10 cellular contexts compared by ENCODE assay signal in genomic region chr19:17236414-17236716, GRCh38. TPM values are rescaled to one million over a fixed set of nuclear protein-coding genes. Genes with fewer than 3 reads are reported as not detected.
DNase-seq lines count a peak whose midpoint lies in the region; ATAC-seq, FAIRE-seq and TF ChIP-seq lines count a peak whose summit lies in the region.
"Had no signal": no experiment of that assay in that cellular context is flagged by ENCODE, and none has a peak within 500 bp of the region (broad histone marks: within the 10 kb centered on the region; RNA-seq: fewer than 3 reads in every experiment).

No MANE protein-coding gene starts in this region.

- TF ChIP-seq POLR2A in HepG2 (IDR thresholded peaks at IDR 0.05; ENCODE audit: insufficient read depth in 1 of 2, low read depth in 2 of 2, low read length in 2 of 2) (no peak), tibial nerve (IDR thresholded peaks at IDR 0.05) (no peak)

- H3K4me1 Mint-ChIP-seq in activated naive CD4-positive, alpha-beta T cell treated with anti-CD3 and anti-CD28 coated beads for 36 hours (ENCODE audit: low read depth) = peaks cover 19% of the 10 kb centered on the region

- H3K4me3 ChIP-seq in WERI-Rb-1 (ENCODE audit: low read depth, low read length) (no peak overlapping the region), HepG2 (replicated peaks in 1 of 3; ENCODE audit: insufficient read depth in 1 of 3, low read depth in 2 of 3, low read length in 3 of 3) (no peak overlapping the region), tibial nerve (peak overlapping the region in 1 of 4 donors; percentile 56)

- TF ChIP-seq RAD21 in HepG2 (CRISPR knock-in tag; IDR thresholded peaks at IDR 0.05) = no peak

- H3K36me3 ChIP-seq in WERI-Rb-1 (peaks cover 86% of the 10 kb centered on the region), HepG2 (replicated peaks in 1 of 2; ENCODE audit: control insufficient read depth in 1 of 2, insufficient read depth in 2 of 2, low read length in 2 of 2) (peaks cover 18 to 46% of the 10 kb centered on the region in 2 experiments), tibial nerve (peaks cover 0 to 60% (median 0%) of the 10 kb centered on the region in 3 donors)
- H3K36me3 ChIP-seq: neutrophil had no signal

- H3K9me3 ChIP-seq in WERI-Rb-1 (ENCODE audit: severe bottlenecking) (no peaks in the 10 kb centered on the region), HepG2 (ENCODE audit: low read length) (no peaks in the 10 kb centered on the region), tibial nerve (no peaks in the 10 kb centered on the region)
- H3K9me3 ChIP-seq: neutrophil had no signal

- BruUV-seq in HepG2 (replicated peaks; lab: Mats Ljungman, UMichigan) = no TSS peak

- peak overlapping the region; percentile 43 for H3K4me3 Mint-ChIP-seq in activated naive CD4-positive, alpha-beta T cell treated with anti-CD3 and anti-CD28 coated beads for 36 hours

- H3K27ac Mint-ChIP-seq in activated naive CD4-positive, alpha-beta T cell treated with anti-CD3 and anti-CD28 coated beads for 36 hours = peak overlapping the region; percentile 63

- DNase-seq in activated naive CD4-positive, alpha-beta T cell treated with anti-CD3 and anti-CD28 coated beads for 36 hours = no peak
- no peak for DNase-seq in activated naive CD4-positive, alpha-beta T cell treated with anti-CD3 and anti-CD28 coated beads, Interleukin-2, amount 50 U/mL, for 16 hours
- DNase-seq in WERI-Rb-1 (peak; percentile 60), HepG2 (ENCODE audit: low spot score) (no peak), tibial nerve (ENCODE audit: low spot score in 2 of 2) (no peak), HCEC 1CT (no peak)
- DNase-seq: effector CD4-positive, alpha-beta T cell had no signal

- H2AFZ ChIP-seq in HepG2 (ENCODE audit: low read length) = no peak overlapping the region

- H3K79me2 ChIP-seq in HepG2 (ENCODE audit: insufficient read depth, low read length) = peaks cover 26% of the 10 kb centered on the region

- POLR2A ChIA-PET in HepG2 (lab: Yijun Ruan, JAX) = interaction anchor here (1.9 to 9.0 kb wide), 2 partner anchors 7 to 21 kb away, joined by 6 to 178 read pairs; partner anchors contain the start of genes OCEL1 and USE1

- H3K9me3 Mint-ChIP-seq in activated naive CD4-positive, alpha-beta T cell treated with anti-CD3 and anti-CD28 coated beads for 36 hours = no peaks in the 10 kb centered on the region

- FAIRE-seq in HepG2 (lab: Jason Lieb, UNC) = no peak

- no peak overlapping the region for H3K9ac ChIP-seq in HepG2 (ENCODE audit: insufficient read depth, low read depth, low read length)

- peaks cover 19% of the 10 kb centered on the region; the same call in 1 of the 2 replicates for H4K20me1 ChIP-seq in HepG2 (ENCODE audit: insufficient read depth, low read length)

- no peak overlapping the region for H3K4me2 ChIP-seq in HepG2 (ENCODE audit: low read depth, low read length)

- CTCF ChIA-PET in activated naive CD4-positive, alpha-beta T cell treated with anti-CD3 and anti-CD28 coated beads for 36 hours (lab: Charles Lee) = interaction anchor here (1.0 to 1.5 kb wide), 2 partner anchors 10 to 47 kb away, joined by 3 to 5 read pairs; no protein-coding TSS in a partner anchor
- CTCF ChIA-PET in HepG2 (lab: Yijun Ruan, JAX; ENCODE audit: low intra/inter-chr PET ratio, low total read pairs) = no interaction called here

- TF ChIP-seq EP300 in HepG2 (IDR thresholded peaks at IDR 0.05; ENCODE audit: low read depth in 2 of 2, low read length in 2 of 2) (no peak), HepG2 (CRISPR knock-in tag; IDR thresholded peaks at IDR 0.05; ENCODE audit: borderline replicate concordance) (no peak), tibial nerve (IDR thresholded peaks at IDR 0.05) (no peak)

- no peaks in the 10 kb centered on the region for H3K27me3 Mint-ChIP-seq in activated naive CD4-positive, alpha-beta T cell treated with anti-CD3 and anti-CD28 coated beads for 36 hours (ENCODE audit: low read depth)

- ATAC-seq in HepG2 (no peak), HG03045 (IDR thresholded peaks at IDR 0.05; ENCODE audit: unreplicated experiment) (no peak), GM21825 (IDR thresholded peaks at IDR 0.05; ENCODE audit: unreplicated experiment) (no peak)

- intact Hi-C loops in activated naive CD4-positive, alpha-beta T cell treated with anti-CD3 and anti-CD28 coated beads for 36 hours (cut with micrococcal nuclease) = loop anchor here (1.0 to 5.0 kb wide), 3 partner anchors 46 to 109 kb away; no protein-coding TSS in a partner anchor
- intact Hi-C loops in HepG2 (cut with micrococcal nuclease; ENCODE audit: unreplicated experiment) = no loop called here

- H3K4me1 ChIP-seq in HepG2 (ENCODE audit: insufficient read depth, low read length) (peaks cover 48% of the 10 kb centered on the region), tibial nerve (peaks cover 0 to 33% (median 18%) of the 10 kb centered on the region in 4 donors)

- in situ Hi-C loops in HepG2 (cut with HindIII; ENCODE audit: extremely low pct_ligation_motif_present, low pct_unique_long_range_greater_than_20kb) = no loop called here

- H3K27ac ChIP-seq in WERI-Rb-1 (peak overlapping the region; percentile 72), HepG2 (ENCODE audit: extremely low read length, insufficient read depth, low read length) (no peak overlapping the region), tibial nerve (peak overlapping the region in 3 of 4 donors; percentile 10 to 70 (median 62))

- peaks cover 7% of the 10 kb centered on the region for H3K36me3 Mint-ChIP-seq in activated naive CD4-positive, alpha-beta T cell treated with anti-CD3 and anti-CD28 coated beads for 36 hours (ENCODE audit: low read depth)

- H3K27me3 ChIP-seq in WERI-Rb-1 (ENCODE audit: insufficient read depth, low read depth, severe bottlenecking) = no peaks in the 10 kb centered on the region
- no peaks in the 10 kb centered on the region for H3K27me3 ChIP-seq in HepG2 (ENCODE audit: control insufficient read depth in 1 of 2, insufficient read depth in 2 of 2, low read length in 2 of 2)
- no peaks in the 10 kb centered on the region for H3K27me3 ChIP-seq in tibial nerve
- H3K27me3 ChIP-seq: neutrophil had no signal

- TF ChIP-seq CTCF in WERI-Rb-1 (IDR thresholded peaks at IDR 0.05; ENCODE audit: low read depth, low read length) (no peak), HepG2 (CRISPR knock-in tag; IDR thresholded peaks at IDR 0.05) (no peak), tibial nerve (IDR thresholded peaks at IDR 0.05) (no peak)

- 100% methylated on average over 1 of the region's 1 CpG for WGBS in HepG2 (ENCODE audit: low lambda C conversion rate)
- WGBS in tibial nerve, 2 donors = 64 to 79% methylated on average over 1 of the region's 1 CpG

RNA-seq across cellular contexts. Expression of gene NR2F6, which starts 9.4 kb away (rescaled TPM):
- total RNA-seq in activated naive CD4-positive, alpha-beta T cell treated with anti-CD3 and anti-CD28 coated beads for 36 hours = 1 to 10 TPM; 5.3 to 6.0 TPM
- total RNA-seq in HepG2 (2016; rRNA removed; fragmentation: Illumina TruSeq; extraction: Trizol) (54.1 and 72.4 TPM in 2 replicates), tibial nerve (10 to 100 TPM; 30.0 to 46.0 (median 39.5) TPM)
- 22.9 and 27.2 TPM in 2 replicates for total RNA-seq in HepG2 (2016; cell fraction: cytosol; rRNA removed; fragmentation: Illumina TruSeq; extraction: Trizol; ENCODE audit: low read depth)
- total RNA-seq in HepG2 (2016; cell fraction: insoluble cytoplasmic fraction; rRNA removed; fragmentation: Illumina TruSeq; extraction: Trizol) = 48.8 and 69.5 TPM in 2 replicates
- total RNA-seq in HepG2 (2016; cell fraction: membrane; rRNA removed; fragmentation: Illumina TruSeq; extraction: Trizol) = 61.5 and 68.4 TPM in 2 replicates
- total RNA-seq in HepG2 (2016; cell fraction: nucleus; rRNA removed; fragmentation: Illumina TruSeq; extraction: Trizol) = 29.9 and 36.5 TPM in 2 replicates
- 30.9 and 38.5 TPM in 2 replicates for polyA plus RNA-seq in HepG2 (2011; rRNA removed)
- 31.1 and 56.9 TPM in 2 replicates for polyA plus RNA-seq in HepG2 (2011; cell fraction: cytosol; rRNA removed)
- polyA plus RNA-seq in HepG2 (2011; cell fraction: nucleus; rRNA removed) = 53.5 and 56.3 TPM in 2 replicates
- polyA plus RNA-seq in HepG2 (2012) = 18.4 and 25.4 TPM in 2 replicates
- polyA plus RNA-seq in HepG2 (2016; cell fraction: cytosol; fragmentation: Illumina TruSeq; extraction: Trizol; ENCODE audit: low read depth) = 25.2 and 25.5 TPM in 2 replicates
- polyA plus RNA-seq in HepG2 (2016; cell fraction: insoluble cytoplasmic fraction; fragmentation: Illumina TruSeq; extraction: Trizol; ENCODE audit: low read depth) = 59.8 and 61.8 TPM in 2 replicates
- polyA plus RNA-seq in HepG2 (2016; cell fraction: membrane; fragmentation: Illumina TruSeq; extraction: Trizol; ENCODE audit: low read depth) = 50.4 and 51.1 TPM in 2 replicates
- 66.6 and 74.0 TPM in 2 replicates for polyA plus RNA-seq in HepG2 (2016; cell fraction: nucleus; fragmentation: Illumina TruSeq; extraction: Trizol; ENCODE audit: insufficient read depth, low read depth)
- 45.5 and 76.9 TPM in 2 replicates for polyA minus RNA-seq in HepG2 (2011; rRNA and poly(A)+ RNA removed; ENCODE audit: low replicate concordance)
- 41.1 and 47.4 TPM in 2 replicates for polyA minus RNA-seq in HepG2 (2011; cell fraction: cytosol; rRNA and poly(A)+ RNA removed)
- 10.2 and 12.1 TPM in 2 replicates for polyA minus RNA-seq in HepG2 (2011; cell fraction: nucleus; rRNA and poly(A)+ RNA removed)

RNA-seq across cellular contexts. Expression of gene OCEL1, which starts 10.3 kb away (rescaled TPM):
- total RNA-seq in activated naive CD4-positive, alpha-beta T cell treated with anti-CD3 and anti-CD28 coated beads for 36 hours = 1 to 10 TPM; 8.7 to 9.3 TPM
- total RNA-seq in HepG2 (2016; rRNA removed; fragmentation: Illumina TruSeq; extraction: Trizol) (10.6 and 13.6 TPM in 2 replicates), tibial nerve (10 to 100 TPM in 1 of 4 donors, 1 to 10 TPM in 3; 3.3 to 30.0 (median 5.8) TPM)
- total RNA-seq in HepG2 (2016; cell fraction: cytosol; rRNA removed; fragmentation: Illumina TruSeq; extraction: Trizol; ENCODE audit: low read depth) = 4.8 and 7.7 TPM in 2 replicates
- 11.7 and 14.6 TPM in 2 replicates for total RNA-seq in HepG2 (2016; cell fraction: insoluble cytoplasmic fraction; rRNA removed; fragmentation: Illumina TruSeq; extraction: Trizol)
- 11.2 and 12.2 TPM in 2 replicates for total RNA-seq in HepG2 (2016; cell fraction: membrane; rRNA removed; fragmentation: Illumina TruSeq; extraction: Trizol)
- total RNA-seq in HepG2 (2016; cell fraction: nucleus; rRNA removed; fragmentation: Illumina TruSeq; extraction: Trizol) = 12.8 and 13.1 TPM in 2 replicates
- polyA plus RNA-seq in HepG2 (2011; rRNA removed) = 17.2 and 19.8 TPM in 2 replicates
- polyA plus RNA-seq in HepG2 (2011; cell fraction: cytosol; rRNA removed) = 21.9 and 24.8 TPM in 2 replicates
- 29.8 and 34.9 TPM in 2 replicates for polyA plus RNA-seq in HepG2 (2011; cell fraction: nucleus; rRNA removed)
- polyA plus RNA-seq in HepG2 (2012) = 26.4 and 27.7 TPM in 2 replicates
- 7.6 and 9.7 TPM in 2 replicates for polyA plus RNA-seq in HepG2 (2016; cell fraction: cytosol; fragmentation: Illumina TruSeq; extraction: Trizol; ENCODE audit: low read depth)
- polyA plus RNA-seq in HepG2 (2016; cell fraction: insoluble cytoplasmic fraction; fragmentation: Illumina TruSeq; extraction: Trizol; ENCODE audit: low read depth) = 20.5 and 23.3 TPM in 2 replicates
- polyA plus RNA-seq in HepG2 (2016; cell fraction: membrane; fragmentation: Illumina TruSeq; extraction: Trizol; ENCODE audit: low read depth) = 14.5 and 14.9 TPM in 2 replicates
- polyA plus RNA-seq in HepG2 (2016; cell fraction: nucleus; fragmentation: Illumina TruSeq; extraction: Trizol; ENCODE audit: insufficient read depth, low read depth) = 24.5 and 32.1 TPM in 2 replicates
- polyA minus RNA-seq in HepG2 (2011; rRNA and poly(A)+ RNA removed; ENCODE audit: low replicate concordance) = 8.0 and 13.7 TPM in 2 replicates
- 12.6 and 14.8 TPM in 2 replicates for polyA minus RNA-seq in HepG2 (2011; cell fraction: cytosol; rRNA and poly(A)+ RNA removed)
- 9.7 and 13.4 TPM in 2 replicates for polyA minus RNA-seq in HepG2 (2011; cell fraction: nucleus; rRNA and poly(A)+ RNA removed)

RNA-seq across cellular contexts. Expression of gene USE1, which starts 21.2 kb away (rescaled TPM):
- 10 to 100 TPM; 24.7 to 25.3 TPM for total RNA-seq in activated naive CD4-positive, alpha-beta T cell treated with anti-CD3 and anti-CD28 coated beads for 36 hours
- total RNA-seq in HepG2 (2016; rRNA removed; fragmentation: Illumina TruSeq; extraction: Trizol) (9.9 and 10.3 TPM in 2 replicates), tibial nerve (10 to 100 TPM; 17.4 to 50.0 (median 28.0) TPM)
- total RNA-seq in HepG2 (2016; cell fraction: cytosol; rRNA removed; fragmentation: Illumina TruSeq; extraction: Trizol; ENCODE audit: low read depth) = 7.1 and 12.3 TPM in 2 replicates
- 10.7 and 11.6 TPM in 2 replicates for total RNA-seq in HepG2 (2016; cell fraction: insoluble cytoplasmic fraction; rRNA removed; fragmentation: Illumina TruSeq; extraction: Trizol)
- total RNA-seq in HepG2 (2016; cell fraction: membrane; rRNA removed; fragmentation: Illumina TruSeq; extraction: Trizol) = 12.0 and 15.3 TPM in 2 replicates
- 6.2 and 7.0 TPM in 2 replicates for total RNA-seq in HepG2 (2016; cell fraction: nucleus; rRNA removed; fragmentation: Illumina TruSeq; extraction: Trizol)
- 16.3 and 17.6 TPM in 2 replicates for polyA plus RNA-seq in HepG2 (2011; rRNA removed)
- polyA plus RNA-seq in HepG2 (2011; cell fraction: cytosol; rRNA removed) = 16.8 and 22.4 TPM in 2 replicates
- 10.1 and 12.6 TPM in 2 replicates for polyA plus RNA-seq in HepG2 (2011; cell fraction: nucleus; rRNA removed)
- polyA plus RNA-seq in HepG2 (2012) = 9.7 and 10.1 TPM in 2 replicates
- 24.0 and 30.1 TPM in 2 replicates for polyA plus RNA-seq in HepG2 (2016; cell fraction: cytosol; fragmentation: Illumina TruSeq; extraction: Trizol; ENCODE audit: low read depth)
- 22.5 and 22.6 TPM in 2 replicates for polyA plus RNA-seq in HepG2 (2016; cell fraction: insoluble cytoplasmic fraction; fragmentation: Illumina TruSeq; extraction: Trizol; ENCODE audit: low read depth)
- 21.6 and 24.0 TPM in 2 replicates for polyA plus RNA-seq in HepG2 (2016; cell fraction: membrane; fragmentation: Illumina TruSeq; extraction: Trizol; ENCODE audit: low read depth)
- polyA plus RNA-seq in HepG2 (2016; cell fraction: nucleus; fragmentation: Illumina TruSeq; extraction: Trizol; ENCODE audit: insufficient read depth, low read depth) = 20.5 and 25.4 TPM in 2 replicates
- 10.8 and 31.8 TPM in 2 replicates for polyA minus RNA-seq in HepG2 (2011; rRNA and poly(A)+ RNA removed; ENCODE audit: low replicate concordance)
- polyA minus RNA-seq in HepG2 (2011; cell fraction: cytosol; rRNA and poly(A)+ RNA removed) = 5.4 and 6.4 TPM in 2 replicates
- polyA minus RNA-seq in HepG2 (2011; cell fraction: nucleus; rRNA and poly(A)+ RNA removed) = 8.2 and 9.4 TPM in 2 replicates

RNA-seq across cellular contexts. Expression of gene USHBP1, which starts 28.2 kb away (rescaled TPM):
- under 1 TPM in 1 of 2 experiments, not detected in 1; 0.20 TPM for total RNA-seq in activated naive CD4-positive, alpha-beta T cell treated with anti-CD3 and anti-CD28 coated beads for 36 hours
- total RNA-seq in HepG2 (2016; rRNA removed; fragmentation: Illumina TruSeq; extraction: Trizol) (0.13 and 0.15 TPM in 2 replicates), tibial nerve (10 to 100 TPM in 2 of 4 donors, 1 to 10 TPM in 2; 3.1 to 29.4 (median 17.5) TPM)
- 0.09 and 0.10 TPM in 2 replicates for total RNA-seq in HepG2 (2016; cell fraction: cytosol; rRNA removed; fragmentation: Illumina TruSeq; extraction: Trizol; ENCODE audit: low read depth)
- total RNA-seq in HepG2 (2016; cell fraction: insoluble cytoplasmic fraction; rRNA removed; fragmentation: Illumina TruSeq; extraction: Trizol) = 0.18 and 0.19 TPM in 2 replicates
- total RNA-seq in HepG2 (2016; cell fraction: membrane; rRNA removed; fragmentation: Illumina TruSeq; extraction: Trizol) = 0.06 and 0.07 TPM in 2 replicates
- 0.09 and 0.50 TPM in 2 replicates for total RNA-seq in HepG2 (2016; cell fraction: nucleus; rRNA removed; fragmentation: Illumina TruSeq; extraction: Trizol)
- polyA plus RNA-seq in HepG2 (2011; rRNA removed) = 1.5 and 1.9 TPM in 2 replicates
- polyA plus RNA-seq in HepG2 (2011; cell fraction: cytosol; rRNA removed) = 0.76 and 1.0 TPM in 2 replicates
- polyA plus RNA-seq in HepG2 (2011; cell fraction: nucleus; rRNA removed) = 7.3 and 10.3 TPM in 2 replicates
- 0.28 and 0.53 TPM in 2 replicates for polyA plus RNA-seq in HepG2 (2012)
- polyA plus RNA-seq in HepG2 (2016; cell fraction: cytosol; fragmentation: Illumina TruSeq; extraction: Trizol; ENCODE audit: low read depth) = not detected in 2 replicates
- 0.17 and 0.35 TPM in 2 replicates for polyA plus RNA-seq in HepG2 (2016; cell fraction: insoluble cytoplasmic fraction; fragmentation: Illumina TruSeq; extraction: Trizol; ENCODE audit: low read depth)
- polyA plus RNA-seq in HepG2 (2016; cell fraction: membrane; fragmentation: Illumina TruSeq; extraction: Trizol; ENCODE audit: low read depth) = not detected in 2 replicates
- 0.71 and 1.1 TPM in 2 replicates for polyA plus RNA-seq in HepG2 (2016; cell fraction: nucleus; fragmentation: Illumina TruSeq; extraction: Trizol; ENCODE audit: insufficient read depth, low read depth)
- 0.12 and 1.7 TPM in 2 replicates for polyA minus RNA-seq in HepG2 (2011; rRNA and poly(A)+ RNA removed; ENCODE audit: low replicate concordance)
- 0.35 and 0.79 TPM in 2 replicates for polyA minus RNA-seq in HepG2 (2011; cell fraction: cytosol; rRNA and poly(A)+ RNA removed)
- 2.1 TPM in 2 replicates for polyA minus RNA-seq in HepG2 (2011; cell fraction: nucleus; rRNA and poly(A)+ RNA removed)

RNA-seq across cellular contexts. Expression of gene BABAM1, which starts 30.9 kb away (rescaled TPM):
- 100 to 1,000 TPM; 108 to 109 TPM for total RNA-seq in activated naive CD4-positive, alpha-beta T cell treated with anti-CD3 and anti-CD28 coated beads for 36 hours
- total RNA-seq in HepG2 (2016; rRNA removed; fragmentation: Illumina TruSeq; extraction: Trizol) (62.2 and 70.0 TPM in 2 replicates), tibial nerve (10 to 100 TPM; 60.0 to 72.0 (median 67.0) TPM)
- 49.6 and 50.1 TPM in 2 replicates for total RNA-seq in HepG2 (2016; cell fraction: cytosol; rRNA removed; fragmentation: Illumina TruSeq; extraction: Trizol; ENCODE audit: low read depth)
- 66.9 and 67.7 TPM in 2 replicates for total RNA-seq in HepG2 (2016; cell fraction: insoluble cytoplasmic fraction; rRNA removed; fragmentation: Illumina TruSeq; extraction: Trizol)
- total RNA-seq in HepG2 (2016; cell fraction: membrane; rRNA removed; fragmentation: Illumina TruSeq; extraction: Trizol) = 71.5 and 75.2 TPM in 2 replicates
- total RNA-seq in HepG2 (2016; cell fraction: nucleus; rRNA removed; fragmentation: Illumina TruSeq; extraction: Trizol) = 37.2 and 48.0 TPM in 2 replicates
- polyA plus RNA-seq in HepG2 (2011; rRNA removed) = 74.5 and 82.0 TPM in 2 replicates
- 69.8 and 85.6 TPM in 2 replicates for polyA plus RNA-seq in HepG2 (2011; cell fraction: cytosol; rRNA removed)
- 92.8 and 107 TPM in 2 replicates for polyA plus RNA-seq in HepG2 (2011; cell fraction: nucleus; rRNA removed)
- 44.2 and 51.1 TPM in 2 replicates for polyA plus RNA-seq in HepG2 (2012)
- polyA plus RNA-seq in HepG2 (2016; cell fraction: cytosol; fragmentation: Illumina TruSeq; extraction: Trizol; ENCODE audit: low read depth) = 54.4 and 55.6 TPM in 2 replicates
- polyA plus RNA-seq in HepG2 (2016; cell fraction: insoluble cytoplasmic fraction; fragmentation: Illumina TruSeq; extraction: Trizol; ENCODE audit: low read depth) = 70.2 and 82.2 TPM in 2 replicates
- 69.7 and 70.7 TPM in 2 replicates for polyA plus RNA-seq in HepG2 (2016; cell fraction: membrane; fragmentation: Illumina TruSeq; extraction: Trizol; ENCODE audit: low read depth)
- polyA plus RNA-seq in HepG2 (2016; cell fraction: nucleus; fragmentation: Illumina TruSeq; extraction: Trizol; ENCODE audit: insufficient read depth, low read depth) = 93.5 and 101 TPM in 2 replicates
- 31.9 and 92.2 TPM in 2 replicates for polyA minus RNA-seq in HepG2 (2011; rRNA and poly(A)+ RNA removed; ENCODE audit: low replicate concordance)
- 15.5 and 18.6 TPM in 2 replicates for polyA minus RNA-seq in HepG2 (2011; cell fraction: cytosol; rRNA and poly(A)+ RNA removed)
- 20.5 and 25.1 TPM in 2 replicates for polyA minus RNA-seq in HepG2 (2011; cell fraction: nucleus; rRNA and poly(A)+ RNA removed)
